Comparison of ENCODE assay signal across 25 cellular contexts in genomic region chr20:62003567-62004405, GRCh38.
A peak's percentile ranks its signal among the peaks of the same experiment; 100 is the strongest.
DNase-seq lines count a peak whose midpoint lies in the region; ATAC-seq and TF ChIP-seq lines count a peak whose summit lies in the region.
"Had no signal": no experiment of that assay in that cellular context is flagged by ENCODE, and none has a peak within 500 bp of the region (broad histone marks: within the 10 kb centered on the region; RNA-seq: fewer than 3 reads in every experiment).

No MANE protein-coding gene starts in this region.

- H3K4me1 ChIP-seq in BLaER1 (peaks cover 41% of the 10 kb centered on the region), OCI-LY7 (ENCODE audit: insufficient read depth, low read length, poor library complexity, severe bottlenecking) (peaks cover 32% of the 10 kb centered on the region), hepatocyte (ENCODE audit: insufficient read depth) (no peaks in the 10 kb centered on the region)
- no peaks in the 10 kb centered on the region for H3K4me1 ChIP-seq in CD8-positive, alpha-beta T cell (ENCODE audit: insufficient read depth, low read length)
- H3K4me1 ChIP-seq: BE2C, SJSA1 had no signal

- WGBS in hepatocyte (ENCODE audit: low lambda C conversion rate, missing lambda C conversion rate), result 96% methylated on average over 23 of the region's 24 CpGs

- no peaks in the 10 kb centered on the region for H3K9me2 ChIP-seq in OCI-LY7 (ENCODE audit: insufficient read depth, low read length)
- no peaks in the 10 kb centered on the region for H3K9me2 ChIP-seq in hepatocyte (replicated peaks; ENCODE audit: insufficient read depth)

- peak overlapping the region; percentile 73 for H3K4me2 ChIP-seq in BLaER1
- H3K4me2 ChIP-seq in OCI-LY7 (ENCODE audit: low read length), result peak overlapping the region; percentile 92
- no peak overlapping the region for H3K4me2 ChIP-seq in hepatocyte
- H3K4me2 ChIP-seq: KMS-11, PC-9 had no signal

- H3K9ac ChIP-seq in BLaER1, result no peak overlapping the region
- H3K9ac ChIP-seq: GM23248, KMS-11 had no signal

- no peaks in the 10 kb centered on the region for H3K9me3 ChIP-seq in BLaER1
- no peaks in the 10 kb centered on the region for H3K9me3 ChIP-seq in OCI-LY7 (ENCODE audit: low read length)
- H3K9me3 ChIP-seq in hepatocyte (ENCODE audit: low read depth), result no peaks in the 10 kb centered on the region
- no peaks in the 10 kb centered on the region for H3K9me3 ChIP-seq in CD8-positive, alpha-beta T cell (ENCODE audit: low read length)
- H3K9me3 ChIP-seq: BE2C, SJSA1 had no signal

- no peaks in the 10 kb centered on the region for H3K4me1 Mint-ChIP-seq in nephron progenitor cell
- H3K4me1 Mint-ChIP-seq in CD8-positive, alpha-beta T cell (ENCODE audit: low read depth), result no peaks in the 10 kb centered on the region
- H3K4me1 Mint-ChIP-seq: H9 had no signal

- CTCF ChIA-PET in OCI-LY7 (lab: Charles Lee; ENCODE audit: unreplicated experiment), result interaction anchor here (0.8 kb wide), 1 partner anchor 179 kb away, joined by 3 read pairs; no protein-coding TSS in a partner anchor
- CTCF ChIA-PET in CD8-positive, alpha-beta T cell (lab: Charles Lee), result no interaction called here

- H4K20me1 ChIP-seq in BLaER1, result peaks cover 71% of the 10 kb centered on the region
- H4K20me1 ChIP-seq in OCI-LY7 (ENCODE audit: insufficient read depth, low read length), result no peaks in the 10 kb centered on the region
- no peaks in the 10 kb centered on the region for H4K20me1 ChIP-seq in hepatocyte (ENCODE audit: insufficient read depth, poor library complexity, severe bottlenecking)

- H3K27ac ChIP-seq in BLaER1 (no peak overlapping the region), OCI-LY7 (ENCODE audit: low read depth, low read length, poor library complexity, severe bottlenecking) (peak overlapping the region; percentile 79), hepatocyte (peak overlapping the region; percentile 24)
- H3K27ac ChIP-seq in CD8-positive, alpha-beta T cell (ENCODE audit: low read depth, low read length), result no peak overlapping the region
- H3K27ac ChIP-seq: GM23248, KMS-11, PC-9, SJSA1 had no signal

- ATAC-seq in CD8-positive, alpha-beta T cell, result no peak
- no peak for ATAC-seq in GM18520 (IDR thresholded peaks at IDR 0.05; ENCODE audit: unreplicated experiment)

- no TSS peak for BruUV-seq in OCI-LY7 (replicated peaks; lab: Mats Ljungman, UMichigan)

- peaks cover 60% of the 10 kb centered on the region for H3K36me3 Mint-ChIP-seq in nephron progenitor cell (ENCODE audit: low read depth)
- peaks cover 76% of the 10 kb centered on the region for H3K36me3 Mint-ChIP-seq in CD8-positive, alpha-beta T cell

- H2AFZ ChIP-seq in OCI-LY7 (ENCODE audit: low read length) (no peak overlapping the region), hepatocyte (no peak overlapping the region)
- H2AFZ ChIP-seq: GM23248, PC-9 had no signal

- TF ChIP-seq CTCF in OCI-LY7 (conservative IDR thresholded peaks at IDR 0.05; ENCODE audit: low read length) (0 out of 2 replicates have a peak, but pooled peaks have one; percentile 21), hepatocyte (IDR thresholded peaks at IDR 0.05; ENCODE audit: poor library complexity) (no peak), nephron progenitor cell (IDR thresholded peaks at IDR 0.05) (no peak)
- TF ChIP-seq CTCF in CD8-positive, alpha-beta T cell (IDR thresholded peaks at IDR 0.05), result no peak

- H3K79me2 ChIP-seq in OCI-LY7 (ENCODE audit: insufficient read depth, low read depth, low read length) (no peaks in the 10 kb centered on the region), hepatocyte (no peaks in the 10 kb centered on the region)

- POLR2A ChIA-PET in OCI-LY7 (lab: Charles Lee), result interaction anchor here (0.5 kb wide), 1 partner anchor 336 kb away, joined by 4 read pairs; no protein-coding TSS in a partner anchor
- POLR2A ChIA-PET in CD8-positive, alpha-beta T cell (lab: Charles Lee), result no interaction called here

- H3K9me3 Mint-ChIP-seq in nephron progenitor cell, result peaks cover 3% of the 10 kb centered on the region
- H3K9me3 Mint-ChIP-seq in CD8-positive, alpha-beta T cell, result no peaks in the 10 kb centered on the region
- H3K9me3 Mint-ChIP-seq: CD4-positive, CD25-positive, alpha-beta regulatory T cell; H9 had no signal

- intact Hi-C loops in OCI-LY7 (cut with micrococcal nuclease; ENCODE audit: unreplicated experiment), result loop anchor here (2.0 to 5.0 kb wide), 2 partner anchors 64 to 119 kb away; partner anchors contain the start of genes LSM14B and TAF4
- intact Hi-C loops in CD8-positive, alpha-beta T cell (cut with DNase I, micrococcal nuclease), result no loop called here

- H3K4me3 Mint-ChIP-seq in nephron progenitor cell, result no peak overlapping the region
- H3K4me3 Mint-ChIP-seq in CD8-positive, alpha-beta T cell, result no peak overlapping the region
- H3K4me3 Mint-ChIP-seq: CD4-positive, CD25-positive, alpha-beta regulatory T cell; H9 had no signal

- H3K36me3 ChIP-seq in BLaER1 (peaks cover 98% of the 10 kb centered on the region), OCI-LY7 (ENCODE audit: insufficient read depth, low read length) (peaks cover 80% of the 10 kb centered on the region), hepatocyte (replicated peaks; ENCODE audit: insufficient read depth, low read depth) (no peaks in the 10 kb centered on the region)
- H3K36me3 ChIP-seq in CD8-positive, alpha-beta T cell (ENCODE audit: insufficient read depth, low read length), result peaks cover 42% of the 10 kb centered on the region

- DNase-seq in OCI-LY7 (ENCODE audit: low spot score), result peak; percentile 88
- no peak for DNase-seq in hepatocyte (ENCODE audit: low spot score)
- no peak for DNase-seq in nephron progenitor cell
- DNase-seq in CD8-positive, alpha-beta T cell, result no peak
- no peak for DNase-seq in NAMALWA (ENCODE audit: low spot score)
- DNase-seq in kidney glomerular epithelial cell (lab: John Stamatoyannopoulos, UW), result no peak
- DNase-seq: 8988T; ACHN; BE2C; CD4-positive, CD25-positive, alpha-beta regulatory T cell; GM23248; H9; IMR-90; MM.1S; NCI-H1092; NCI-H1436; NCI-H1930; NCI-H446; NCI-H524 treated with DMSO at 0.1 percent for 48 hours; NCI-H774; PC-9 had no signal

- H3K4me3 ChIP-seq in BLaER1 (no peak overlapping the region), OCI-LY7 (ENCODE audit: low read depth, low read length, poor library complexity, severe bottlenecking) (peak overlapping the region; percentile 56), hepatocyte (no peak overlapping the region)
- H3K4me3 ChIP-seq in CD8-positive, alpha-beta T cell (ENCODE audit: low read depth, low read length), result no peak overlapping the region
- H3K4me3 ChIP-seq: GM23248, PC-9, SJSA1 had no signal

- no peaks in the 10 kb centered on the region for H3K27me3 Mint-ChIP-seq in nephron progenitor cell (ENCODE audit: low read depth, poor library complexity)
- H3K27me3 Mint-ChIP-seq in CD8-positive, alpha-beta T cell (ENCODE audit: low read depth), result no peaks in the 10 kb centered on the region
- H3K27me3 Mint-ChIP-seq: CD4-positive, CD25-positive, alpha-beta regulatory T cell had no signal

- H3K27ac Mint-ChIP-seq in nephron progenitor cell, result peak overlapping the region; percentile 51
- H3K27ac Mint-ChIP-seq in CD8-positive, alpha-beta T cell, result no peak overlapping the region
- H3K27ac Mint-ChIP-seq: CD4-positive, CD25-positive, alpha-beta regulatory T cell had no signal

- H3K27me3 ChIP-seq in BLaER1, result no peaks in the 10 kb centered on the region
- no peaks in the 10 kb centered on the region for H3K27me3 ChIP-seq in hepatocyte
- H3K27me3 ChIP-seq in CD8-positive, alpha-beta T cell (ENCODE audit: insufficient read depth, low read length), result no peaks in the 10 kb centered on the region
- H3K27me3 ChIP-seq: BE2C, SJSA1 had no signal

Comparison
In these comparisons a context has a peak if more than half of its experiments do, and no peak if none do; other contexts are left out.
1. H3K27ac ChIP-seq: peak in OCI-LY7 (single experiment) and hepatocyte (single experiment); none in BLaER1 (single experiment) and CD8-positive, alpha-beta T cell (single experiment).